In genomic region chr3:167885277-167885676, GRCh38 we compare ENCODE assay signal across 21 cellular contexts.
A peak's percentile ranks its signal among the peaks of the same experiment; 100 is the strongest.
DNase-seq lines count a peak whose midpoint lies in the region; ATAC-seq, FAIRE-seq and TF ChIP-seq lines count a peak whose summit lies in the region.
"Had no signal": no experiment of that assay in that cellular context is flagged by ENCODE, and none has a peak within 500 bp of the region (broad histone marks: within the 10 kb centered on the region; RNA-seq: fewer than 3 reads in every experiment).

No MANE protein-coding gene starts in this region.

- H3K4me1 Mint-ChIP-seq in type B pancreatic cell (ENCODE audit: unreplicated experiment): peaks cover 10% of the 10 kb centered on the region

- H2BK20ac ChIP-seq in H1 (ENCODE audit: low read length): no peak overlapping the region

- peak in 2 of 3 experiments; percentile 30 to 36; a peak in 2 of 4 replicates for TF ChIP-seq CTCF in H1 (IDR thresholded peaks at IDR 0.05; ENCODE audit: control extremely low read depth in 1 of 3, insufficient read depth in 1 of 3, low read depth in 1 of 3, low read length in 3 of 3)
- peak; percentile 20 for TF ChIP-seq CTCF in type B pancreatic cell (conservative IDR thresholded peaks at IDR 0.05)

- no peak overlapping the region for H4K8ac ChIP-seq in H1 (ENCODE audit: extremely low read depth, insufficient read depth, low read length)

- no peaks in the 10 kb centered on the region for H3K36me3 ChIP-seq in H1 (ENCODE audit: control insufficient read depth in 2 of 4, insufficient read depth in 4 of 4, low read length in 3 of 4)
- H3K36me3 ChIP-seq: BE2C had no signal

- H3K27ac Mint-ChIP-seq in type B pancreatic cell: no peak overlapping the region
- H3K27ac Mint-ChIP-seq: CD4-positive, CD25-positive, alpha-beta regulatory T cell had no signal

- H3K4ac ChIP-seq in H1 (replicated peaks; ENCODE audit: insufficient read length, low read depth, low read length): no peak overlapping the region

- H3K9me3 ChIP-seq in H1 (ENCODE audit: insufficient read depth in 2 of 2, low read depth in 1 of 2, low read length in 1 of 2): no peaks in the 10 kb centered on the region
- H3K9me3 ChIP-seq: BE2C had no signal

- H3K27ac ChIP-seq in H1 (ENCODE audit: low read depth, low read length): no peak overlapping the region

- H4K5ac ChIP-seq in H1 (ENCODE audit: insufficient read length, low read depth, low read length): no peak overlapping the region

- no peak overlapping the region for H3K9ac ChIP-seq in H1 (replicated peaks in 1 of 4; ENCODE audit: extremely low read depth in 1 of 4, low read depth in 3 of 4, low read length in 3 of 4)

- no peak overlapping the region for H4K91ac ChIP-seq in H1 (replicated peaks; ENCODE audit: insufficient read length, low read length)

- H3K18ac ChIP-seq in H1 (ENCODE audit: extremely low read depth, low read length): no peak overlapping the region

- TF ChIP-seq EP300 in H1 (IDR thresholded peaks at IDR 0.05; ENCODE audit: borderline replicate concordance in 1 of 2, low read depth in 2 of 2, low read length in 2 of 2): no peak

- H2AK5ac ChIP-seq in H1 (ENCODE audit: low read depth, low read length): no peak overlapping the region

- no peak overlapping the region for H3K23ac ChIP-seq in H1 (ENCODE audit: insufficient read length)

- no peak overlapping the region for H2BK15ac ChIP-seq in H1 (ENCODE audit: low read length)

- H3K4me3 Mint-ChIP-seq in type B pancreatic cell: no peak overlapping the region
- H3K4me3 Mint-ChIP-seq: CD4-positive, CD25-positive, alpha-beta regulatory T cell had no signal

- peak; percentile 26 to 38; a peak in 3 of 4 replicates for TF ChIP-seq RAD21 in H1 (IDR thresholded peaks at IDR 0.05 in 1 of 2, conservative IDR thresholded peaks at IDR 0.05 in 1 of 2; ENCODE audit: low read depth in 2 of 2, low read length in 2 of 2)

- H3K4me2 ChIP-seq in H1 (ENCODE audit: insufficient read depth in 1 of 2, low read depth in 2 of 2, low read length in 2 of 2): no peak overlapping the region

- H2BK5ac ChIP-seq in H1 (ENCODE audit: low read depth, low read length): no peak overlapping the region

- H3K4me1 ChIP-seq in H1 (replicated peaks in 1 of 4; ENCODE audit: control insufficient read depth in 3 of 4, insufficient read depth in 4 of 4, low read length in 3 of 4): no peaks in the 10 kb centered on the region
- H3K4me1 ChIP-seq: BE2C had no signal

- H3K27me3 Mint-ChIP-seq in type B pancreatic cell: peaks cover 4% of the 10 kb centered on the region
- H3K27me3 Mint-ChIP-seq: CD4-positive, CD25-positive, alpha-beta regulatory T cell had no signal

- no peaks in the 10 kb centered on the region for H3K79me1 ChIP-seq in H1 (ENCODE audit: low read depth, low read length)

- no peak overlapping the region for H3K14ac ChIP-seq in H1 (ENCODE audit: insufficient read length)

- CTCF ChIA-PET in H1 (lab: Charles Lee; ENCODE audit: partially characterized antibody): interaction anchor here (1.5 kb wide), 1 partner anchor 35 kb away, joined by 4 read pairs; no protein-coding TSS in a partner anchor

- DNase-seq in NCI-H82 (lab: John Stamatoyannopoulos, UW) (peak; percentile 25), NCI-H82 treated with DMSO at 0.1 percent for 48 hours (lab: John Stamatoyannopoulos, UW; ENCODE audit: unreplicated experiment) (no peak), OCI-M1 (lab: John Stamatoyannopoulos, UW) (peak; percentile 12), H1 (ENCODE audit: low read depth in 1 of 2, low spot score in 2 of 2) (no peak), type B pancreatic cell (ENCODE audit: extremely low spot score, unreplicated experiment) (no peak), 8988T (no peak), NCI-H2029 treated with DMSO at 0.1 percent for 48 hours (lab: John Stamatoyannopoulos, UW) (no peak)
- DNase-seq: BE2C; CD4-positive, CD25-positive, alpha-beta regulatory T cell; COR-L47; GF-D8; GOT3; NCI-H1105; NCI-H2081 treated with DMSO at 0.1 percent for 48 hours; NCI-H226; NCI-H526; NK-92 treated with Interleukin-12 subunit alpha and Interleukin-12 subunit beta, amount 100 ng/mL, for 24 hours had no signal

- H3K23me2 ChIP-seq in H1 (ENCODE audit: low read depth, low read length): no peaks in the 10 kb centered on the region

- H3K27me3 ChIP-seq in H1 (replicated peaks in 1 of 4; ENCODE audit: control insufficient read depth in 3 of 4, extremely low read depth in 1 of 4, insufficient read depth in 3 of 4, low read length in 3 of 4): no peaks in the 10 kb centered on the region

- no peaks in the 10 kb centered on the region for H3K36me3 Mint-ChIP-seq in type B pancreatic cell
- H3K36me3 Mint-ChIP-seq: CD4-positive, CD25-positive, alpha-beta regulatory T cell had no signal

- peak; percentile 52 for FAIRE-seq in H1 (lab: Jason Lieb, UNC)
- FAIRE-seq: A204.1, RCC 7860 had no signal

- H4K20me1 ChIP-seq in H1 (replicated peaks in 1 of 2; ENCODE audit: control insufficient read depth in 1 of 2, insufficient read depth in 2 of 2, low read length in 2 of 2): no peaks in the 10 kb centered on the region

- WGBS in H1 (ENCODE audit: extremely low coverage in 1 of 2, insufficient coverage in 1 of 2, insufficient read length in 1 of 2, insufficient replicate concordance in 2 of 2, low coverage in 1 of 2, low lambda C conversion rate in 2 of 2, missing lambda C conversion rate in 1 of 2), 2 experiments: 54% methylated on average over 1 of the region's 1 CpG; no CpG with 5 or more reads in 1 of the 2 experiments

- POLR2A ChIA-PET in H1 (lab: Charles Lee; ENCODE audit: partially characterized antibody): no interaction called here

- TF ChIP-seq POLR2A in H1 (IDR thresholded peaks at IDR 0.05; ENCODE audit: control extremely low read depth in 1 of 2, low read depth in 2 of 2, low read length in 2 of 2): no peak

- no peak overlapping the region for H3K4me3 ChIP-seq in H1 (ENCODE audit: extremely low read depth in 1 of 4, insufficient read depth in 2 of 4, low read depth in 3 of 4, low read length in 4 of 4)

- H3K56ac ChIP-seq in H1 (replicated peaks; ENCODE audit: insufficient read length, low read depth, low read length): no peak overlapping the region

- no peaks in the 10 kb centered on the region for H3K9me3 Mint-ChIP-seq in type B pancreatic cell

- no peak overlapping the region for H2BK120ac ChIP-seq in H1 (replicated peaks; ENCODE audit: low read depth, low read length)

- no peak for ATAC-seq in HG02884 (IDR thresholded peaks at IDR 0.05; ENCODE audit: unreplicated experiment)
- ATAC-seq: Right ventricle myocardium inferior had no signal

- H3K79me2 ChIP-seq in H1 (ENCODE audit: control insufficient read depth in 1 of 2, insufficient read depth in 2 of 2, low read length in 2 of 2): no peaks in the 10 kb centered on the region

- no peak overlapping the region for H2BK12ac ChIP-seq in H1 (ENCODE audit: low read depth, low read length)

- H2AFZ ChIP-seq in H1 (ENCODE audit: low read length): no peak overlapping the region

TF ChIP-seq in H1, 55 proteins besides CTCF, POLR2A, EP300 and RAD21:
- TF ChIP-seq SP4 (IDR thresholded peaks at IDR 0.05; ENCODE audit: low read length): no peak
- TF ChIP-seq RNF2 (IDR thresholded peaks at IDR 0.05; ENCODE audit: borderline replicate concordance, low read depth, low read length, missing control alignments, poor library complexity, severe bottlenecking): no peak
- no peak for TF ChIP-seq CHD2 (IDR thresholded peaks at IDR 0.05; ENCODE audit: low read length)
- no peak for TF ChIP-seq TBP (IDR thresholded peaks at IDR 0.05; ENCODE audit: low read depth, low read length)
- no peak for TF ChIP-seq MAFK (IDR thresholded peaks at IDR 0.05; ENCODE audit: low read depth, low read length)
- TF ChIP-seq BACH1 (IDR thresholded peaks at IDR 0.05; ENCODE audit: low read length): no peak
- no peak for TF ChIP-seq CEBPB (IDR thresholded peaks at IDR 0.05; ENCODE audit: low read depth, low read length)
- no peak for TF ChIP-seq SP1 (IDR thresholded peaks at IDR 0.05; ENCODE audit: low read depth, low read length)
- no peak for TF ChIP-seq GABPA (IDR thresholded peaks at IDR 0.05; ENCODE audit: borderline replicate concordance, insufficient read depth, low read length)
- TF ChIP-seq CREB1 (IDR thresholded peaks at IDR 0.05): no peak
- TF ChIP-seq POLR2AphosphoS5 (IDR thresholded peaks at IDR 0.05; ENCODE audit: low read depth, low read length): no peak
- TF ChIP-seq SAP30 (IDR thresholded peaks at IDR 0.05; ENCODE audit: insufficient read depth, insufficient replicate concordance, low read length): no peak
- no peak for TF ChIP-seq SIX5 (IDR thresholded peaks at IDR 0.05; ENCODE audit: low read depth, low read length)
- TF ChIP-seq BCL11A (IDR thresholded peaks at IDR 0.05; ENCODE audit: low read depth in 2 of 2, low read length in 2 of 2): no peak
- TF ChIP-seq RBBP5 (IDR thresholded peaks at IDR 0.05; ENCODE audit: borderline replicate concordance, low read depth, low read length): no peak
- TF ChIP-seq KDM1A (IDR thresholded peaks at IDR 0.05; ENCODE audit: borderline replicate concordance, low read length): no peak
- TF ChIP-seq JUN (IDR thresholded peaks at IDR 0.05; ENCODE audit: low read depth, low read length): no peak
- no peak for TF ChIP-seq HDAC6 (IDR thresholded peaks at IDR 0.05; ENCODE audit: low read depth, low read length)
- no peak for TF ChIP-seq KDM4A (IDR thresholded peaks at IDR 0.05; ENCODE audit: low read depth, low read length, severe bottlenecking)

Comparison
In these comparisons a context has a peak if more than half of its experiments do, and no peak if none do; other contexts are left out.
1. DNase-seq: peak in NCI-H82 (single experiment) and OCI-M1 (single experiment); none in NCI-H82 treated with DMSO at 0.1 percent for 48 hours (single experiment), H1 (0 of 2), type B pancreatic cell (single experiment), 8988T (single experiment) and NCI-H2029 treated with DMSO at 0.1 percent for 48 hours (single experiment).